13 cellular contexts compared by ENCODE assay signal in the genomic region with DNA sequence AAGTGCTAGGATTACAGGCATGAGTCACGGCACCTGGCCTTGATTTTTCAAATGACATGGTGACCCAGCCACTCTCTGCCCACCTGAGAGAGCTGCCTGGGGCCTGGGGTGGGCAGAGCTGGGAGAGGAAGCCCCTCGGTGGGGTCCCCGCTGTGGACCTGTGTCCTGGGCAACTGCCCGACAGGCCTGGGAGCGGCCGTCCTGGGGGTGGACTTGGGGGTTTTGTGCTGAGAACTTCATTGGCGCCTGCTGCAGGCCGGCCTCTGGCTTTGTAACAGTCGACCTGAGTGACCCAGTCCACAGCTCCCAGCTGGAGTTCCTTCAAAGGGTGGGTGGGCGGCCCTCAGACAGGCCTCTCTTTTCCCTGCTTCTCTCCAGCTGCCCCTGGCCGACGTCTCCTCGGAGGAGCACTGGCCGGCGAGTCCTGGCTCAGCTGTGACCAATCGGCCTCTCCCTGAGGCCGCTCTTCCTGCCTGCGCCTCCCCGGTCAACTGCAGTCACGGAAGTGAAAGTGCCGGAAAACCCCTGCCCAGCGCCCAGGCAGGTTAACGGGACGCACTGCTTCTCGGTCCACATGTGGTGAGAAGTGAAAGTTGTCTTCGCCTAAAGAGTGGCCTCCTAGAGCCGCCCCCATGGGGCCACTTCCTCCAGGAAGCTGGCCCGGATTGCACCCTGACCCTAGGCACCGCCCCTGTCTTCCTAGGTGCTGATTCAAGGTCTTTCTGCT. TPM values are rescaled to one million over a fixed set of nuclear protein-coding genes. Genes with fewer than 3 reads are reported as not detected.
DNase-seq lines count a peak whose midpoint lies in the region; ATAC-seq, FAIRE-seq and TF ChIP-seq lines count a peak whose summit lies in the region.
"Had no signal": no experiment of that assay in that cellular context is flagged by ENCODE, and none has a peak within 500 bp of the region (broad histone marks: within the 10 kb centered on the region; RNA-seq: fewer than 3 reads in every experiment).

No MANE protein-coding gene starts in this region.

- H3K36me3 ChIP-seq in Loucy (ENCODE audit: insufficient read depth, low read length) (peaks cover 9% of the 10 kb centered on the region; the same call in 1 of the 2 replicates), kidney (ENCODE audit: control insufficient read depth in 1 of 2, insufficient read depth in 2 of 2, low read length in 2 of 2) (no peaks in the 10 kb centered on the region)
- H3K36me3 ChIP-seq: tibial artery had no signal

- no peaks in the 10 kb centered on the region for H3K9me2 ChIP-seq in Loucy (replicated peaks; ENCODE audit: low read depth, low read length)

- peaks cover 97% of the 10 kb centered on the region for H3K27me3 Mint-ChIP-seq in Calu3 (ENCODE audit: unreplicated experiment)

- H3K9me3 Mint-ChIP-seq in Calu3 (ENCODE audit: low read depth, unreplicated experiment): no peaks in the 10 kb centered on the region

- H3K27ac ChIP-seq in kidney (ENCODE audit: low read depth in 2 of 2, low read length in 2 of 2): no peak overlapping the region
- H3K27ac ChIP-seq: epithelial cell of prostate, tibial artery had no signal

- TF ChIP-seq CTCF in Calu3 (IDR thresholded peaks at IDR 0.05; ENCODE audit: unreplicated experiment): no peak
- no peak for TF ChIP-seq CTCF in Loucy (conservative IDR thresholded peaks at IDR 0.05; ENCODE audit: low read length)
- TF ChIP-seq CTCF in kidney (IDR thresholded peaks at IDR 0.05; ENCODE audit: borderline replicate concordance, extremely low read depth, insufficient read depth): no peak

- H3K27ac Mint-ChIP-seq in Calu3 (ENCODE audit: unreplicated experiment): no peak overlapping the region

- peaks cover 100% of the 10 kb centered on the region for H3K79me2 ChIP-seq in Loucy (ENCODE audit: insufficient read depth, low read length)

- H3K27me3 ChIP-seq in Loucy (ENCODE audit: insufficient read depth, low read length, poor library complexity, severe bottlenecking): peaks cover 11% of the 10 kb centered on the region

- no peak overlapping the region for H3K9ac ChIP-seq in Loucy (ENCODE audit: low read depth, low read length, poor library complexity, severe bottlenecking)
- H3K9ac ChIP-seq in kidney (ENCODE audit: low read length in 2 of 2): no peak overlapping the region

- peak overlapping the region; percentile 10 for H3K4me3 Mint-ChIP-seq in Calu3 (ENCODE audit: low read depth, unreplicated experiment)

- H3K9me3 ChIP-seq in Loucy (ENCODE audit: insufficient read depth, low read depth, low read length) (no peaks in the 10 kb centered on the region), kidney (ENCODE audit: control insufficient read depth in 1 of 2, low read length in 2 of 2) (no peaks in the 10 kb centered on the region)
- H3K9me3 ChIP-seq: tibial artery had no signal

- no TSS peak for BruUV-seq in Calu3 (replicated peaks; lab: Mats Ljungman, UMichigan)

- CTCF ChIA-PET in Calu3 (lab: Charles Lee): interaction anchor here (1.0 kb wide), 1 partner anchor 115 kb away, joined by 3 read pairs; a partner anchor contains a TSS

- peaks cover 4% of the 10 kb centered on the region for H3K4me1 ChIP-seq in Loucy (ENCODE audit: insufficient read depth, low read length, poor library complexity, severe bottlenecking)
- peaks cover 0 to under 1% of the 10 kb centered on the region in 2 donors for H3K4me1 ChIP-seq in kidney (ENCODE audit: control insufficient read depth in 1 of 2, insufficient read depth in 1 of 2, low read depth in 1 of 2, low read length in 2 of 2)
- H3K4me1 ChIP-seq: tibial artery had no signal

- H3K4me1 Mint-ChIP-seq in Calu3 (ENCODE audit: low read depth, unreplicated experiment): no peaks in the 10 kb centered on the region

- peaks cover 83% of the 10 kb centered on the region for H4K20me1 ChIP-seq in Loucy (ENCODE audit: insufficient read depth, low read length, poor library complexity, severe bottlenecking)

- no peak for FAIRE-seq in kidney (lab: Jason Lieb, UNC)

- ATAC-seq in GM19395 (IDR thresholded peaks at IDR 0.05; ENCODE audit: unreplicated experiment) (peak; percentile 36), left lobe of liver (peak; percentile 40), GM21367 (IDR thresholded peaks at IDR 0.05; ENCODE audit: unreplicated experiment) (no peak)

- DNase-seq in Calu3 (peak; percentile 49), left lobe of liver (ENCODE audit: low spot score) (no peak), dedifferentiated amniotic fluid mesenchymal stem cell (ENCODE audit: extremely low spot score) (no peak), kidney (no peak), NCI-H2081 (lab: John Stamatoyannopoulos, UW) (no peak)
- DNase-seq: activated T-cell treated with anti-CD3 and anti-CD28 coated beads, Interleukin-2, amount 50 U/mL, for 1 hour; NCI-H226; SHP77; tibial artery had no signal

- H3F3A ChIP-seq in Loucy (ENCODE audit: low read depth): no peaks in the 10 kb centered on the region

- H3K36me3 Mint-ChIP-seq in Calu3 (ENCODE audit: insufficient read depth, unreplicated experiment): peaks cover 4% of the 10 kb centered on the region

- H3K4me2 ChIP-seq in Loucy (ENCODE audit: low read depth, low read length, poor library complexity, severe bottlenecking): peak overlapping the region; percentile 97

- intact Hi-C loops in Calu3 (cut with micrococcal nuclease; ENCODE audit: unreplicated experiment) (no loop called here), kidney (cut with DNase I) (no loop called here)

- H3K4me3 ChIP-seq in Loucy (ENCODE audit: low read length, poor library complexity, severe bottlenecking): peak overlapping the region; percentile 98
- no peak overlapping the region for H3K4me3 ChIP-seq in kidney (ENCODE audit: low read length in 2 of 2)
- H3K4me3 ChIP-seq: tibial artery had no signal

- H2AFZ ChIP-seq in Loucy (ENCODE audit: low read length): no peak overlapping the region

RNA-seq across cellular contexts. Expression of a gene that starts 5.5 kb away (rescaled TPM):
- not detected in 2 replicates for total RNA-seq in Calu3 (2022)
- 11.0 TPM for total RNA-seq in left lobe of liver
- total RNA-seq in kidney: 8.0 TPM
- 0.75 TPM for polyA plus RNA-seq in kidney (ENCODE audit: insufficient read depth, low read depth, low replicate concordance)
